In the genomic region with DNA sequence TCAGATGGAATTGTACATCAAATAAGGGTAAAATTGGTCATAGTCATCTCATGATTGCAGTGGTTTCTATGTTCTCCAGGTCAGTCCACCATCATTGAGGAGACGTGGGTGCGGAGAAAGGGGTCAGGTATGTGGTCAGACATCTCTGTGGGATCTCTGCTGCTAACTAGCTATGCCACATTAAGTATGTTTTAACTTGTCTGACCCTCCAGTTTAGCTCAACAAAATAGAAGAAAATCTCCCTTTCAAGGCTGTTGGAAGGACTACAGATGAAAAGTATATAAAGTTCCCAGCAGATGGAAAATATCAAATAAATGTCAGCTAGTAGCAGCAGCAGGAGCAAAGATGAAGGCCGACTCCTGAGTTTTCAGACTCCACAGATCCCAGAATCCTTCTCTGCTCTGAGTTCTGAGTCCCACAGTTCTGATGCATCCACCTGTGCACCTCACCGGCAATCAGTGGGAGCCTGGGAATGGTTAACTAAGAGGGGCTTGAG, we compare ENCODE assay signal across 32 cellular contexts.
"Had no signal": no experiment of that assay in that cellular context is flagged by ENCODE, and none has a peak within 500 bp of the region (broad histone marks: within the 10 kb centered on the region; RNA-seq: fewer than 3 reads in every experiment).

No MANE protein-coding gene starts in this region.

- H3K36me3 Mint-ChIP-seq: activated naive CD4-positive, alpha-beta T cell treated with anti-CD3 and anti-CD28 coated beads, Interleukin-2, amount 50 U/mL, for 24 hours; IgD-negative memory B cell had no signal

- H3K4me3 Mint-ChIP-seq: activated CD4-positive, alpha-beta T cell treated with anti-CD3 and anti-CD28 coated beads, Interleukin-2, amount 10 ng/mL, durations not matched to agents 24 days and 14 days; activated CD8-positive, alpha-beta T cell treated with anti-CD3 and anti-CD28 coated beads, Interleukin-2, amount 10 ng/mL, durations not matched to agents 7 days and 5 days; activated naive CD4-positive, alpha-beta T cell treated with anti-CD3 and anti-CD28 coated beads, Interleukin-2, amount 50 U/mL, for 24 hours; activated naive CD8-positive, alpha-beta T cell treated with anti-CD3 and anti-CD28 coated beads, Interleukin-2, amount 10 ng/mL, durations not matched to agents 7 days and 5 days; activated T-cell treated with anti-CD3 and anti-CD28 coated beads, Interleukin-2, amount 50 U/mL, for 24 hours; IgD-negative memory B cell had no signal

- H3K9me3 ChIP-seq: ascending aorta, body of pancreas, breast epithelium, MG63, SJCRH30 had no signal

- H3K4me3 ChIP-seq: ascending aorta, body of pancreas, breast epithelium, MG63, SJCRH30, SK-N-MC had no signal

- H3K4me1 Mint-ChIP-seq: activated naive CD4-positive, alpha-beta T cell treated with anti-CD3 and anti-CD28 coated beads, Interleukin-2, amount 50 U/mL, for 24 hours had no signal

- H3K27me3 ChIP-seq: ascending aorta, body of pancreas, breast epithelium, MG63, SJCRH30 had no signal

- H3K4me1 ChIP-seq: SJCRH30 had no signal

- H3K27ac Mint-ChIP-seq: activated CD4-positive, alpha-beta T cell treated with anti-CD3 and anti-CD28 coated beads, Interleukin-2, amount 10 ng/mL, durations not matched to agents 24 days and 14 days; activated CD8-positive, alpha-beta T cell treated with anti-CD3 and anti-CD28 coated beads, Interleukin-2, amount 10 ng/mL, durations not matched to agents 7 days and 5 days; activated naive CD4-positive, alpha-beta T cell treated with anti-CD3 and anti-CD28 coated beads, Interleukin-2, amount 50 U/mL, for 24 hours; activated naive CD8-positive, alpha-beta T cell treated with anti-CD3 and anti-CD28 coated beads, Interleukin-2, amount 10 ng/mL, durations not matched to agents 7 days and 5 days; activated T-cell treated with anti-CD3 and anti-CD28 coated beads, Interleukin-2, amount 50 U/mL, for 24 hours; activated T-helper 2 cell treated with anti-CD3 and anti-CD28 coated beads, Interferon-gamma antibody, Interleukin-2, Interleukin-4, amounts not matched to agents 10 μg/mL and 5 μg/mL and 100 μg/mL, durations not matched to agents 14 hours and 24 hours and 36 hours; IgD-negative memory B cell had no signal

- H3K9me3 Mint-ChIP-seq: activated naive CD4-positive, alpha-beta T cell treated with anti-CD3 and anti-CD28 coated beads, Interleukin-2, amount 50 U/mL, for 24 hours; activated T-cell treated with anti-CD3 and anti-CD28 coated beads, Interleukin-2, amount 50 U/mL, for 24 hours; activated T-helper 2 cell treated with anti-CD3 and anti-CD28 coated beads, Interferon-gamma antibody, Interleukin-2, Interleukin-4, amounts not matched to agents 10 μg/mL and 5 μg/mL and 100 μg/mL, durations not matched to agents 14 hours and 24 hours and 36 hours had no signal

- H3K36me3 ChIP-seq: ascending aorta, breast epithelium, MG63, SJCRH30 had no signal

- ATAC-seq: activated CD8-positive, alpha-beta T cell treated with anti-CD3 and anti-CD28 coated beads, Interleukin-2, amount 10 ng/mL, durations not matched to agents 7 days and 5 days; body of pancreas; Panc1 had no signal

- H3K27ac ChIP-seq: ascending aorta, body of pancreas, breast epithelium, SJCRH30, SK-N-MC had no signal

- DNase-seq: activated CD4-positive, alpha-beta T cell treated with anti-CD3 and anti-CD28 coated beads, Interleukin-2, amount 10 ng/mL, durations not matched to agents 24 days and 14 days; activated CD4-positive, alpha-beta T cell treated with anti-CD3 and anti-CD28 coated beads, Interleukin-2, amount 50 U/mL, for 4 hours; activated CD8-positive, alpha-beta T cell treated with anti-CD3 and anti-CD28 coated beads, Interleukin-2, amount 10 ng/mL, durations not matched to agents 7 days and 5 days; activated gamma-delta T cell; activated naive CD4-positive, alpha-beta T cell treated with Interleukin-2 at 50 U/mL for 16 hours; activated naive CD8-positive, alpha-beta T cell treated with anti-CD3 and anti-CD28 coated beads, Interleukin-2, amount 10 ng/mL, durations not matched to agents 7 days and 5 days; activated T-cell treated with anti-CD3 and anti-CD28 coated beads, Interleukin-2, amount 50 U/mL, for 24 hours; amygdala; body of pancreas; Kasumi-1; KG1; MG63; NCI-H1048; NCI-H1105 treated with DMSO at 0.1 percent for 48 hours; NCI-H1436; NCI-H1694; NCI-H1930; NCI-H2107; NCI-H2171; NCI-H226; NCI-H446 treated with DMSO at 0.1 percent for 48 hours; NCI-H524; SHP77; SJCRH30; T1000 had no signal
